ENCODE assay signal across 1 cellular context in genomic region chr13:36337938-36338337, GRCh38.
TF ChIP-seq lines count a peak whose summit lies in the region.

No MANE protein-coding gene starts in this region.

TF ChIP-seq in GM23338, 12 proteins besides CTCF, POLR2A, EP300 and RAD21 (continued from another document):
- TF ChIP-seq REST (IDR thresholded peaks at IDR 0.05; ENCODE audit: unreplicated experiment) (no peak), EZH2 (IDR thresholded peaks at IDR 0.05; ENCODE audit: low read depth, unreplicated experiment) (no peak), JUNB (IDR thresholded peaks at IDR 0.05; ENCODE audit: unreplicated experiment) (no peak), NANOG (IDR thresholded peaks at IDR 0.05; ENCODE audit: borderline replicate concordance) (no peak), EZH2phosphoT487 (IDR thresholded peaks at IDR 0.05; ENCODE audit: unreplicated experiment) (no peak)
